In genomic region chr1:39177641-39178040, GRCh38 we compare ENCODE assay signal across 2 cellular contexts.
TF ChIP-seq lines count a peak whose summit lies in the region.

No MANE protein-coding gene starts in this region.

TF ChIP-seq in SK-N-SH, 30 proteins besides CTCF, POLR2A, EP300 and RAD21 (continued from another document):
- TF ChIP-seq REST (IDR thresholded peaks at IDR 0.05; ENCODE audit: low read depth, low read length) = no peak
- no peak for TF ChIP-seq GABPA (IDR thresholded peaks at IDR 0.05; ENCODE audit: low read depth)
- no peak for TF ChIP-seq SIN3A (IDR thresholded peaks at IDR 0.05; ENCODE audit: borderline replicate concordance, low read depth, low read length)
- no peak for TF ChIP-seq JUND (IDR thresholded peaks at IDR 0.05)
- no peak for TF ChIP-seq FOXJ3 (CRISPR knock-in tag; IDR thresholded peaks at IDR 0.05)
- TF ChIP-seq SMC3 (IDR thresholded peaks at IDR 0.05; ENCODE audit: low read depth, low read length) = no peak
- no peak for TF ChIP-seq MEF2A (IDR thresholded peaks at IDR 0.05; ENCODE audit: borderline replicate concordance, low read depth)
- TF ChIP-seq FOXM1 (IDR thresholded peaks at IDR 0.05; ENCODE audit: low read depth) = no peak
- TF ChIP-seq POLR2AphosphoS5 (IDR thresholded peaks at IDR 0.05; ENCODE audit: low read depth, low read length) = no peak
- TF ChIP-seq ZBTB33 (IDR thresholded peaks at IDR 0.05; ENCODE audit: borderline replicate concordance, low read depth) = no peak
- TF ChIP-seq IRF3 (IDR thresholded peaks at IDR 0.05; ENCODE audit: low read depth, low read length) = no peak

TF ChIP-seq in SK-N-SH treated with all-trans-retinoic acid at 6 μM for 48 hours, 23 proteins besides CTCF, POLR2A, EP300 and RAD21 (continued from another document):
- no peak for TF ChIP-seq CSRNP3 (CRISPR knock-in tag; IDR thresholded peaks at IDR 0.05)
- no peak for TF ChIP-seq OSR1 (CRISPR knock-in tag; IDR thresholded peaks at IDR 0.05)
TF ChIP-seq in SK-N-SH treated with all-trans-retinoic acid at 6 μM for 48 hours: peak in this region for 0.
